ENCODE assay signal across 18 cellular contexts in genomic region chr7:37982423-37982822, GRCh38.
DNase-seq lines count a peak whose midpoint lies in the region; ATAC-seq and TF ChIP-seq lines count a peak whose summit lies in the region.
"Had no signal": no experiment of that assay in that cellular context is flagged by ENCODE, and none has a peak within 500 bp of the region (broad histone marks: within the 10 kb centered on the region; RNA-seq: fewer than 3 reads in every experiment).

No MANE protein-coding gene starts in this region.

- TF ChIP-seq CTCF in epithelial cell of proximal tubule (conservative IDR thresholded peaks at IDR 0.05; ENCODE audit: low read depth, low read length) (no peak), lung (IDR thresholded peaks at IDR 0.05; ENCODE audit: control extremely low read depth, extremely low read depth) (no peak), thyroid gland (IDR thresholded peaks at IDR 0.05) (no peak)

- H3K4me3 ChIP-seq in adipocyte (ENCODE audit: low read length) (peak overlapping the region; percentile 5), epithelial cell of proximal tubule (ENCODE audit: low read depth, low read length) (no peak overlapping the region), lung (no peak overlapping the region), thyroid gland (replicated peaks in 1 of 3) (no peak overlapping the region)
- H3K4me3 ChIP-seq: GM23248 had no signal

- peak; percentile 56 for ATAC-seq in lung (ENCODE audit: insufficient read depth, low FRiP score)
- no peak for ATAC-seq in stimulated activated naive CD8-positive, alpha-beta T cell treated with anti-CD3 and anti-CD28 coated beads, Interleukin-15, Interleukin-2, amounts not matched to agents 100 U/mL and 50 U/mL, for 24 hours
- ATAC-seq: CD8-positive, alpha-beta T cell had no signal

- no peaks in the 10 kb centered on the region for H3K27me3 ChIP-seq in adipocyte (replicated peaks; ENCODE audit: control insufficient read depth, insufficient read depth, low read length)
- H3K27me3 ChIP-seq in lung (ENCODE audit: control insufficient read depth, insufficient read depth), result no peaks in the 10 kb centered on the region
- H3K27me3 ChIP-seq in thyroid gland, result no peaks in the 10 kb centered on the region

- TF ChIP-seq POLR2A in thyroid gland (IDR thresholded peaks at IDR 0.05), result no peak

- H3K36me3 ChIP-seq in adipocyte (ENCODE audit: control insufficient read depth, insufficient read depth, low read length, severe bottlenecking) (no peaks in the 10 kb centered on the region), lung (ENCODE audit: control insufficient read depth in 2 of 2, insufficient read depth in 2 of 2, low read length in 2 of 2) (no peaks in the 10 kb centered on the region), thyroid gland (no peaks in the 10 kb centered on the region)

- no peaks in the 10 kb centered on the region for H3K9me3 ChIP-seq in adipocyte (ENCODE audit: control insufficient read depth, low read length)
- H3K9me3 ChIP-seq in lung (ENCODE audit: control insufficient read depth in 2 of 2, insufficient read depth in 1 of 2, low read length in 1 of 2), result no peaks in the 10 kb centered on the region
- no peaks in the 10 kb centered on the region for H3K9me3 ChIP-seq in thyroid gland

- peak overlapping the region; percentile 47 for H3K9ac ChIP-seq in adipocyte (ENCODE audit: low read length)
- H3K9ac ChIP-seq: GM23248 had no signal

- WGBS in lung, 2 donors, result 55 to 85% methylated on average over 3 of the region's 3 CpGs
- 65 to 79% methylated on average over 3 of the region's 3 CpGs for WGBS in thyroid gland, 2 donors

- H3K27ac ChIP-seq in lung (ENCODE audit: low read depth in 1 of 2, low read length in 1 of 2) (no peak overlapping the region), thyroid gland (no peak overlapping the region)
- H3K27ac ChIP-seq: GM23248, RWPE1 had no signal

- DNase-seq in adipocyte (ENCODE audit: low read depth) (no peak), epithelial cell of proximal tubule (ENCODE audit: low read depth) (peak; percentile 38), lung (ENCODE audit: low spot score) (peak; percentile 43), thyroid gland (peak; percentile 16 to 32), ecto neural progenitor cell (ENCODE audit: low spot score) (no peak), germinal center (ENCODE audit: low spot score) (no peak)
- no peak for DNase-seq in activated T-cell treated with anti-CD3 and anti-CD28 coated beads, Interleukin-2, amount 50 U/mL, for 48 hours
- DNase-seq in stimulated activated naive CD8-positive, alpha-beta T cell treated with anti-CD3 and anti-CD28 coated beads, Interleukin-15, Interleukin-2, amounts not matched to agents 100 U/mL and 50 U/mL, for 24 hours, result no peak
- DNase-seq: CD8-positive, alpha-beta T cell; DMS79 treated with DMSO at 0.1 percent for 48 hours; GDM1; GM23248; NCI-H1436; NCI-H2029 treated with DMSO at 0.1 percent for 48 hours; NCI-H526 treated with DMSO at 0.1 percent for 48 hours; NK-92 treated with Interleukin-12 subunit alpha and Interleukin-12 subunit beta, amount 100 ng/mL, for 24 hours; OCI-M1 had no signal

- intact Hi-C loops in thyroid gland (cut with DNase I), result no loop called here

- peaks cover 46% of the 10 kb centered on the region for H3K4me1 ChIP-seq in adipocyte (ENCODE audit: control insufficient read depth, insufficient read depth, low read length)
- H3K4me1 ChIP-seq in lung (ENCODE audit: control insufficient read depth in 2 of 2, insufficient read depth in 2 of 2, low read length in 2 of 2), result no peaks in the 10 kb centered on the region
- peaks cover 15% of the 10 kb centered on the region in 2 donors for H3K4me1 ChIP-seq in thyroid gland

Comparison
In these comparisons a context has a peak if more than half of its experiments do, and no peak if none do; other contexts are left out.
1. DNase-seq: peak in epithelial cell of proximal tubule (single experiment), lung (single experiment) and thyroid gland (2 of 2); none in adipocyte (single experiment), ecto neural progenitor cell (single experiment), germinal center (single experiment), activated T-cell treated with anti-CD3 and anti-CD28 coated beads, Interleukin-2, amount 50 U/mL, for 48 hours (0 of 2) and stimulated activated naive CD8-positive, alpha-beta T cell treated with anti-CD3 and anti-CD28 coated beads, Interleukin-15, Interleukin-2, amounts not matched to agents 100 U/mL and 50 U/mL, for 24 hours (single experiment).